16 cellular contexts compared by ENCODE assay signal in the genomic region with DNA sequence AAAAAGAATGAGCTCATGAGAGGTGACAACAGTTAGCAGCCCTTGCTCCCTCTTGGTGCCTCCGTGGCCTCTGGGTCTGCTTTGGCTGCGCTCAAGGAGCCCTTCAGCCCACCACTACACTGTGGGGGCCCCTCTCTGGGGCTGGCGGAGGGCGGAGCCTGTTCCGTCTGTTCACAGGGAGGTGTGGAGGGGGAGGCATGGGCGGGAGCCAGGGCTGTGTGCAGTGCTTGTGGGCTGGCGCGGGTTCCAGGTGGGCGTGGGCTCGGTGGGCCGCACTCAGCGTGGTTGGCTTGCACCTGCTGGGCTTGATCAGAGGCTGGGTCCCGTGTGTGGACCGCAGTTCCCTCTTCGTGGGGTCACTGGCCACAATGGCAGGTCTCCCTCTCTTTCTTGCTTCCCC.
DNase-seq lines count a peak whose midpoint lies in the region; FAIRE-seq and TF ChIP-seq lines count a peak whose summit lies in the region.
"Had no signal": no experiment of that assay in that cellular context is flagged by ENCODE, and none has a peak within 500 bp of the region (broad histone marks: within the 10 kb centered on the region; RNA-seq: fewer than 3 reads in every experiment).

No MANE protein-coding gene starts in this region.

- H3K4me1 ChIP-seq in kidney (ENCODE audit: control insufficient read depth in 1 of 2, insufficient read depth in 1 of 2, low read depth in 1 of 2, low read length in 2 of 2) (no peaks in the 10 kb centered on the region), spleen (no peaks in the 10 kb centered on the region), thyroid gland (no peaks in the 10 kb centered on the region)
- H3K4me1 ChIP-seq: HAP-1 had no signal

- H3K36me3 ChIP-seq in kidney (ENCODE audit: control insufficient read depth in 1 of 2, insufficient read depth in 2 of 2, low read length in 2 of 2) = no peaks in the 10 kb centered on the region
- H3K36me3 ChIP-seq in spleen = no peaks in the 10 kb centered on the region
- no peaks in the 10 kb centered on the region for H3K36me3 ChIP-seq in thyroid gland
- H3K36me3 ChIP-seq: HAP-1 had no signal

- WGBS in spleen, 5 donors = 88 to 96% (median 93%) methylated on average over 14 to 15 of the region's 15 CpGs
- WGBS in thyroid gland, 2 donors = 94% methylated on average over 5 to 15 of the region's 15 CpGs

- H3K27me3 ChIP-seq in spleen (replicated peaks in 1 of 7) = no peaks in the 10 kb centered on the region
- H3K27me3 ChIP-seq in thyroid gland = no peaks in the 10 kb centered on the region

- no peak overlapping the region for H3K27ac Mint-ChIP-seq in MCF 10A (ENCODE audit: low read depth, unreplicated experiment)
- H3K27ac Mint-ChIP-seq: GM23338, HFFc6 had no signal

- H3K27me3 Mint-ChIP-seq in MCF 10A (ENCODE audit: insufficient read depth, unreplicated experiment) = no peaks in the 10 kb centered on the region
- H3K27me3 Mint-ChIP-seq: CD4-positive, alpha-beta memory T cell had no signal

- POLR2A ChIA-PET in MCF 10A (lab: Yijun Ruan, JAX) = no interaction called here

- BruUV-seq in MCF 10A (replicated peaks; lab: Mats Ljungman, UMichigan) = no TSS peak

- H3K9me3 ChIP-seq in kidney (ENCODE audit: control insufficient read depth in 1 of 2, low read length in 2 of 2) = peaks cover 0 to 2% of the 10 kb centered on the region in 2 donors
- peaks cover 0 to 71% (median 26%) of the 10 kb centered on the region in 8 donors for H3K9me3 ChIP-seq in spleen
- no peaks in the 10 kb centered on the region for H3K9me3 ChIP-seq in thyroid gland
- H3K9me3 ChIP-seq: HAP-1 had no signal

- no peak for FAIRE-seq in kidney (lab: Jason Lieb, UNC)
- FAIRE-seq: GM12892, H54 had no signal

- no peak overlapping the region for H3K9ac ChIP-seq in kidney (ENCODE audit: low read length in 2 of 2)

- no peak overlapping the region for H3K27ac ChIP-seq in kidney (ENCODE audit: low read depth in 2 of 2, low read length in 2 of 2)
- H3K27ac ChIP-seq in spleen = no peak overlapping the region
- no peak overlapping the region for H3K27ac ChIP-seq in thyroid gland

- DNase-seq in kidney (peak; percentile 61), mesenteric fat pad (ENCODE audit: low spot score) (peak; percentile 69), spleen (peak; percentile 69), MCF 10A (ENCODE audit: unreplicated experiment) (no peak), thyroid gland (no peak), foreskin melanocyte (no peak)
- DNase-seq: C1 segment of cervical spinal cord; Calu3; CD4-positive, alpha-beta memory T cell; COR-L47; DMS79 treated with DMSO at 0.1 percent for 48 hours; HFFc6 had no signal

- H3K4me3 ChIP-seq in kidney (ENCODE audit: low read length in 2 of 2) (no peak overlapping the region), spleen (no peak overlapping the region), thyroid gland (replicated peaks in 1 of 3) (no peak overlapping the region)
- H3K4me3 ChIP-seq: GM23338, HAP-1 had no signal

- intact Hi-C loops in kidney (cut with DNase I) = no loop called here
- intact Hi-C loops in spleen (cut with DNase I; ENCODE audit: low total_unique reads) = no loop called here
- intact Hi-C loops in MCF 10A (cut with micrococcal nuclease) = no loop called here
- intact Hi-C loops in thyroid gland (cut with DNase I) = no loop called here

- H3K9me3 Mint-ChIP-seq in MCF 10A (ENCODE audit: unreplicated experiment) = no peaks in the 10 kb centered on the region

- TF ChIP-seq POLR2A in spleen (IDR thresholded peaks at IDR 0.05) = no peak
- TF ChIP-seq POLR2A in thyroid gland (IDR thresholded peaks at IDR 0.05) = no peak

- TF ChIP-seq CTCF in kidney (IDR thresholded peaks at IDR 0.05; ENCODE audit: borderline replicate concordance, extremely low read depth, insufficient read depth) (no peak), spleen (IDR thresholded peaks at IDR 0.05 in 8 of 11, conservative IDR thresholded peaks at IDR 0.05 in 3 of 11) (no peak), MCF 10A (IDR thresholded peaks at IDR 0.05; ENCODE audit: unreplicated experiment) (no peak), thyroid gland (IDR thresholded peaks at IDR 0.05) (no peak)

- H3K4me3 Mint-ChIP-seq in MCF 10A (ENCODE audit: unreplicated experiment) = no peak overlapping the region
- H3K4me3 Mint-ChIP-seq: CD4-positive, alpha-beta memory T cell; GM23338; HFFc6 had no signal

- CTCF ChIA-PET in MCF 10A (lab: Yijun Ruan, JAX) = no interaction called here

- H3K4me1 Mint-ChIP-seq in MCF 10A (ENCODE audit: insufficient read depth, unreplicated experiment) = no peaks in the 10 kb centered on the region
- H3K4me1 Mint-ChIP-seq: CD4-positive, alpha-beta memory T cell; GM23338 had no signal

- no peaks in the 10 kb centered on the region for H3K36me3 Mint-ChIP-seq in MCF 10A (ENCODE audit: insufficient read depth, unreplicated experiment)
- H3K36me3 Mint-ChIP-seq: CD4-positive, alpha-beta memory T cell had no signal

Comparison
In these comparisons a context has a peak if more than half of its experiments do, and no peak if none do; other contexts are left out.
1. DNase-seq: peak in kidney (single experiment), mesenteric fat pad (single experiment) and spleen (single experiment); none in MCF 10A (single experiment), thyroid gland (0 of 2) and foreskin melanocyte (single experiment).